In genomic region chr12:9001233-9001632, GRCh38 we compare ENCODE assay signal across 18 cellular contexts. TPM values are rescaled to one million over a fixed set of nuclear protein-coding genes. Genes with fewer than 3 reads are reported as not detected.
DNase-seq lines count a peak whose midpoint lies in the region; ATAC-seq, FAIRE-seq and TF ChIP-seq lines count a peak whose summit lies in the region.
"Had no signal": no experiment of that assay in that cellular context is flagged by ENCODE, and none has a peak within 500 bp of the region (broad histone marks: within the 10 kb centered on the region; RNA-seq: fewer than 3 reads in every experiment).

No MANE protein-coding gene starts in this region.

- BruUV-seq in HepG2 (replicated peaks; lab: Mats Ljungman, UMichigan): no TSS peak

- intact Hi-C loops in HepG2 (cut with micrococcal nuclease; ENCODE audit: unreplicated experiment) (no loop called here), right lobe of liver (cut with DNase I) (no loop called here), natural killer cell (cut with micrococcal nuclease) (no loop called here), lower leg skin (cut with DNase I; ENCODE audit: low total_unique reads) (no loop called here)

- TF ChIP-seq CTCF in HepG2 (CRISPR knock-in tag; IDR thresholded peaks at IDR 0.05) (no peak), right lobe of liver (IDR thresholded peaks at IDR 0.05) (no peak), natural killer cell (IDR thresholded peaks at IDR 0.05) (no peak), osteoblast (IDR thresholded peaks at IDR 0.05; ENCODE audit: extremely low read depth, low read depth, low read length) (no peak), lower leg skin (IDR thresholded peaks at IDR 0.05) (no peak)

- H3K36me3 ChIP-seq in HepG2 (replicated peaks in 1 of 2; ENCODE audit: control insufficient read depth in 1 of 2, insufficient read depth in 2 of 2, low read length in 2 of 2): no peaks in the 10 kb centered on the region
- H3K36me3 ChIP-seq in right lobe of liver: no peaks in the 10 kb centered on the region
- no peaks in the 10 kb centered on the region for H3K36me3 ChIP-seq in osteoblast (ENCODE audit: insufficient read depth, low read length)

- H3K9me3 Mint-ChIP-seq in activated T-helper 17 cell treated with anti-CD3 and anti-CD28 coated beads, Interleukin-2, amount 50 U/mL, for 72 hours: no peaks in the 10 kb centered on the region
- peaks cover 0 to 2% of the 10 kb centered on the region in 2 donors for H3K9me3 Mint-ChIP-seq in natural killer cell
- H3K9me3 Mint-ChIP-seq in stimulated activated effector memory CD8-positive, alpha-beta T cell treated with anti-CD3 and anti-CD28 coated beads, Interleukin-12 subunit alpha, Interleukin-12 subunit beta, amount 100 ng/mL, for 72 hours: no peaks in the 10 kb centered on the region
- H3K9me3 Mint-ChIP-seq in T-helper 2 cell treated with Interferon-gamma antibody and Interleukin-4, amounts not matched to agents 5 μg/mL and 100 μg/mL, for 36 hours: no peaks in the 10 kb centered on the region
- H3K9me3 Mint-ChIP-seq: HFFc6 had no signal

- H3K4me1 Mint-ChIP-seq in activated T-helper 17 cell treated with anti-CD3 and anti-CD28 coated beads, Interleukin-2, amount 50 U/mL, for 72 hours: peaks cover 26% of the 10 kb centered on the region
- H3K4me1 Mint-ChIP-seq in natural killer cell: peaks cover 64 to 66% of the 10 kb centered on the region in 2 donors
- peaks cover 61% of the 10 kb centered on the region for H3K4me1 Mint-ChIP-seq in stimulated activated effector memory CD8-positive, alpha-beta T cell treated with anti-CD3 and anti-CD28 coated beads, Interleukin-12 subunit alpha, Interleukin-12 subunit beta, amount 100 ng/mL, for 72 hours
- H3K4me1 Mint-ChIP-seq in T-helper 2 cell treated with Interferon-gamma antibody and Interleukin-4, amounts not matched to agents 5 μg/mL and 100 μg/mL, for 36 hours (ENCODE audit: low read depth): peaks cover 11% of the 10 kb centered on the region
- H3K4me1 Mint-ChIP-seq: B cell had no signal

- in situ Hi-C loops in HepG2 (cut with HindIII; ENCODE audit: extremely low pct_ligation_motif_present, low pct_unique_long_range_greater_than_20kb): no loop called here

- no peak overlapping the region for H3K4me3 ChIP-seq in HepG2 (replicated peaks in 1 of 3; ENCODE audit: insufficient read depth in 1 of 3, low read depth in 2 of 3, low read length in 3 of 3)
- H3K4me3 ChIP-seq in right lobe of liver: no peak overlapping the region
- H3K4me3 ChIP-seq in osteoblast (ENCODE audit: insufficient read depth, low read length): no peak overlapping the region
- H3K4me3 ChIP-seq in lower leg skin (ENCODE audit: low read depth, poor library complexity, severe bottlenecking): no peak overlapping the region

- CTCF ChIA-PET in HepG2 (lab: Yijun Ruan, JAX; ENCODE audit: low intra/inter-chr PET ratio, low total read pairs): no interaction called here

- H3K27me3 ChIP-seq in HepG2 (ENCODE audit: control insufficient read depth in 1 of 2, insufficient read depth in 2 of 2, low read length in 2 of 2) (no peaks in the 10 kb centered on the region; a peak in 1 of 5 replicates), right lobe of liver (no peaks in the 10 kb centered on the region), osteoblast (ENCODE audit: insufficient read depth, low read length) (no peaks in the 10 kb centered on the region)

- H3K27ac ChIP-seq in HepG2 (ENCODE audit: extremely low read length, insufficient read depth, low read length) (no peak overlapping the region), right lobe of liver (no peak overlapping the region), osteoblast (ENCODE audit: low read depth, low read length) (no peak overlapping the region)

- TF ChIP-seq POLR2A in HepG2 (IDR thresholded peaks at IDR 0.05; ENCODE audit: insufficient read depth in 1 of 2, low read depth in 2 of 2, low read length in 2 of 2) (no peak), right lobe of liver (IDR thresholded peaks at IDR 0.05) (no peak), lower leg skin (IDR thresholded peaks at IDR 0.05) (no peak)

- H3K27me3 Mint-ChIP-seq in activated T-helper 17 cell treated with anti-CD3 and anti-CD28 coated beads, Interleukin-2, amount 50 U/mL, for 72 hours: no peaks in the 10 kb centered on the region
- no peaks in the 10 kb centered on the region for H3K27me3 Mint-ChIP-seq in natural killer cell (ENCODE audit: low read depth in 2 of 2)
- H3K27me3 Mint-ChIP-seq in T-helper 2 cell treated with Interferon-gamma antibody and Interleukin-4, amounts not matched to agents 5 μg/mL and 100 μg/mL, for 36 hours (ENCODE audit: low read depth): peaks cover 23% of the 10 kb centered on the region
- H3K27me3 Mint-ChIP-seq: B cell; CD4-positive, alpha-beta T cell had no signal

- 44% methylated on average over 4 of the region's 4 CpGs for WGBS in HepG2 (ENCODE audit: low lambda C conversion rate)
- whole genome bisulfite sequencing in right lobe of liver (ENCODE audit: insufficient coverage, low coverage, low lambda C conversion rate, missing lambda C conversion rate): 80% methylated on average over 4 of the region's 4 CpGs
- 80 to 87% methylated on average over 4 of the region's 4 CpGs for WGBS in lower leg skin, 2 donors

- H2AFZ ChIP-seq in HepG2 (ENCODE audit: low read length) (no peak overlapping the region), osteoblast (ENCODE audit: low read length) (no peak overlapping the region)

- POLR2A ChIA-PET in HepG2 (lab: Yijun Ruan, JAX): no interaction called here

- no peak for FAIRE-seq in HepG2 (lab: Jason Lieb, UNC)
- FAIRE-seq: GM12892 had no signal

- TF ChIP-seq EP300 in HepG2 (IDR thresholded peaks at IDR 0.05; ENCODE audit: low read depth in 2 of 2, low read length in 2 of 2) (no peak), HepG2 (CRISPR knock-in tag; IDR thresholded peaks at IDR 0.05; ENCODE audit: borderline replicate concordance) (no peak)

- H3K79me2 ChIP-seq in HepG2 (ENCODE audit: insufficient read depth, low read length): no peaks in the 10 kb centered on the region
- H3K79me2 ChIP-seq in osteoblast (ENCODE audit: insufficient read depth, low read length): no peaks in the 10 kb centered on the region

- H3K4me1 ChIP-seq in HepG2 (ENCODE audit: insufficient read depth, low read length) (no peaks in the 10 kb centered on the region), right lobe of liver (no peaks in the 10 kb centered on the region), osteoblast (ENCODE audit: insufficient read depth, low read length) (no peaks in the 10 kb centered on the region)
- H3K4me1 ChIP-seq: Caco-2 had no signal

- ATAC-seq in HepG2 (no peak), right lobe of liver (no peak), natural killer cell (no peak)
- no peak for ATAC-seq in activated T-helper 17 cell treated with anti-CD3 and anti-CD28 coated beads, Interleukin-2, amount 50 U/mL, for 72 hours (replicated peaks)
- ATAC-seq in stimulated activated effector memory CD8-positive, alpha-beta T cell treated with anti-CD3 and anti-CD28 coated beads, Interleukin-12 subunit alpha, Interleukin-12 subunit beta, amount 100 ng/mL, for 72 hours: no peak

- no peak overlapping the region for H3K27ac Mint-ChIP-seq in activated T-helper 17 cell treated with anti-CD3 and anti-CD28 coated beads, Interleukin-2, amount 50 U/mL, for 72 hours
- peak overlapping the region; percentile 87 to 90 for H3K27ac Mint-ChIP-seq in natural killer cell
- H3K27ac Mint-ChIP-seq in stimulated activated effector memory CD8-positive, alpha-beta T cell treated with anti-CD3 and anti-CD28 coated beads, Interleukin-12 subunit alpha, Interleukin-12 subunit beta, amount 100 ng/mL, for 72 hours: peak overlapping the region; percentile 90
- H3K27ac Mint-ChIP-seq in T-helper 2 cell treated with Interferon-gamma antibody and Interleukin-4, amounts not matched to agents 5 μg/mL and 100 μg/mL, for 36 hours: no peak overlapping the region
- H3K27ac Mint-ChIP-seq: B cell; CD4-positive, alpha-beta T cell; HFFc6 had no signal

- H4K20me1 ChIP-seq in HepG2 (ENCODE audit: insufficient read depth, low read length) (no peaks in the 10 kb centered on the region), osteoblast (ENCODE audit: insufficient read depth, low read length) (no peaks in the 10 kb centered on the region)

- no peak overlapping the region for H3K9ac ChIP-seq in HepG2 (ENCODE audit: insufficient read depth, low read depth, low read length)

- H3K4me3 Mint-ChIP-seq in activated T-helper 17 cell treated with anti-CD3 and anti-CD28 coated beads, Interleukin-2, amount 50 U/mL, for 72 hours: peak overlapping the region; percentile 7
- H3K4me3 Mint-ChIP-seq in natural killer cell: peak overlapping the region; percentile 71
- peak overlapping the region; percentile 40 for H3K4me3 Mint-ChIP-seq in stimulated activated effector memory CD8-positive, alpha-beta T cell treated with anti-CD3 and anti-CD28 coated beads, Interleukin-12 subunit alpha, Interleukin-12 subunit beta, amount 100 ng/mL, for 72 hours
- no peak overlapping the region for H3K4me3 Mint-ChIP-seq in T-helper 2 cell treated with Interferon-gamma antibody and Interleukin-4, amounts not matched to agents 5 μg/mL and 100 μg/mL, for 36 hours
- H3K4me3 Mint-ChIP-seq: B cell; CD4-positive, alpha-beta T cell; HFFc6 had no signal

- H3K36me3 Mint-ChIP-seq in activated T-helper 17 cell treated with anti-CD3 and anti-CD28 coated beads, Interleukin-2, amount 50 U/mL, for 72 hours (ENCODE audit: low read depth): no peaks in the 10 kb centered on the region
- peaks cover 12% of the 10 kb centered on the region for H3K36me3 Mint-ChIP-seq in natural killer cell
- peaks cover 20% of the 10 kb centered on the region for H3K36me3 Mint-ChIP-seq in stimulated activated effector memory CD8-positive, alpha-beta T cell treated with anti-CD3 and anti-CD28 coated beads, Interleukin-12 subunit alpha, Interleukin-12 subunit beta, amount 100 ng/mL, for 72 hours
- H3K36me3 Mint-ChIP-seq in T-helper 2 cell treated with Interferon-gamma antibody and Interleukin-4, amounts not matched to agents 5 μg/mL and 100 μg/mL, for 36 hours (ENCODE audit: low read depth): no peaks in the 10 kb centered on the region

- no peak for TF ChIP-seq RAD21 in HepG2 (CRISPR knock-in tag; IDR thresholded peaks at IDR 0.05)

- H3K4me2 ChIP-seq in HepG2 (ENCODE audit: low read depth, low read length) (no peak overlapping the region), osteoblast (ENCODE audit: insufficient read depth, low read length) (no peak overlapping the region)

- DNase-seq in HepG2 (ENCODE audit: low spot score) (no peak), right lobe of liver (no peak), natural killer cell (no peak), osteoblast (ENCODE audit: insufficient read length, low spot score, missing footprints) (no peak), lower leg skin (ENCODE audit: low spot score in 2 of 2) (no peak)
- DNase-seq in stimulated activated effector memory CD8-positive, alpha-beta T cell treated with anti-CD3 and anti-CD28 coated beads, Interleukin-12 subunit alpha, Interleukin-12 subunit beta, amount 100 ng/mL, for 72 hours (ENCODE audit: low spot score in 2 of 2): no peak
- no peak for DNase-seq in T-helper 2 cell treated with Interferon-gamma antibody and Interleukin-4, amounts not matched to agents 5 μg/mL and 100 μg/mL, for 36 hours (ENCODE audit: low spot score)
- DNase-seq: C1 segment of cervical spinal cord; Caco-2; CD4-positive, alpha-beta T cell; DND-41; GDM1; HCEC 1CT; HFFc6; IMR-90 had no signal

- H3K9me3 ChIP-seq in HepG2 (ENCODE audit: low read length): no peaks in the 10 kb centered on the region
- H3K9me3 ChIP-seq in right lobe of liver: no peaks in the 10 kb centered on the region
- H3K9me3 ChIP-seq in osteoblast (ENCODE audit: low read depth, low read length): no peaks in the 10 kb centered on the region
- H3K9me3 ChIP-seq: Caco-2 had no signal

RNA-seq across cellular contexts. Expression of gene KLRG1, which starts 11.9 kb away (rescaled TPM):
- total RNA-seq in HepG2 (2016; rRNA removed; fragmentation: Illumina TruSeq; extraction: Trizol) (1.2 and 1.6 TPM in 2 replicates), right lobe of liver (1 to 10 TPM; 1.3 to 2.7 (median 1.6) TPM), natural killer cell (100 to 1,000 TPM in 1 of 3 donors, 10 to 100 TPM in 2; 76.3 to 165 (median 86.2) TPM), osteoblast (under 0.01 and 0.29 TPM in 2 replicates), lower leg skin (under 1 TPM in 1 of 4 donors, not detected in 3; 0.34 TPM)
- total RNA-seq in HepG2 (2016; cell fraction: cytosol; rRNA removed; fragmentation: Illumina TruSeq; extraction: Trizol; ENCODE audit: low read depth): 1.3 TPM in 1 of 2 replicates, not detected in the other
- total RNA-seq in HepG2 (2016; cell fraction: insoluble cytoplasmic fraction; rRNA removed; fragmentation: Illumina TruSeq; extraction: Trizol): 0.91 and 1.3 TPM in 2 replicates
- 0.87 and 1.3 TPM in 2 replicates for total RNA-seq in HepG2 (2016; cell fraction: membrane; rRNA removed; fragmentation: Illumina TruSeq; extraction: Trizol)
- 1.4 and 1.8 TPM in 2 replicates for total RNA-seq in HepG2 (2016; cell fraction: nucleus; rRNA removed; fragmentation: Illumina TruSeq; extraction: Trizol)
- polyA plus RNA-seq in HepG2 (2011; rRNA removed): 0.51 and 1.7 TPM in 2 replicates
- polyA plus RNA-seq in HepG2 (2011; cell fraction: cytosol; rRNA removed): 0.52 and 0.58 TPM in 2 replicates
- 0.66 and 1.4 TPM in 2 replicates for polyA plus RNA-seq in HepG2 (2011; cell fraction: nucleus; rRNA removed)
- 0.49 and 0.91 TPM in 2 replicates for polyA plus RNA-seq in HepG2 (2012)
- polyA plus RNA-seq in HepG2 (2016; cell fraction: cytosol; fragmentation: Illumina TruSeq; extraction: Trizol; ENCODE audit: low read depth): 0.19 and 0.29 TPM in 2 replicates
- 1.1 and 1.9 TPM in 2 replicates for polyA plus RNA-seq in HepG2 (2016; cell fraction: insoluble cytoplasmic fraction; fragmentation: Illumina TruSeq; extraction: Trizol; ENCODE audit: low read depth)
- polyA plus RNA-seq in HepG2 (2016; cell fraction: membrane; fragmentation: Illumina TruSeq; extraction: Trizol; ENCODE audit: low read depth): 1.2 TPM in 2 replicates
- polyA plus RNA-seq in HepG2 (2016; cell fraction: nucleus; fragmentation: Illumina TruSeq; extraction: Trizol; ENCODE audit: insufficient read depth, low read depth): 0.57 and 1.5 TPM in 2 replicates
- polyA minus RNA-seq in HepG2 (2011; rRNA and poly(A)+ RNA removed; ENCODE audit: low replicate concordance): 0.56 and 1.6 TPM in 2 replicates
- 0.69 TPM in 1 of 2 replicates, not detected in the other for polyA minus RNA-seq in HepG2 (2011; cell fraction: cytosol; rRNA and poly(A)+ RNA removed)
- 0.64 and 0.87 TPM in 2 replicates for polyA minus RNA-seq in HepG2 (2011; cell fraction: nucleus; rRNA and poly(A)+ RNA removed)
- 1 to 10 TPM; 3.0 to 4.8 TPM for total RNA-seq in activated T-helper 17 cell treated with anti-CD3 and anti-CD28 coated beads, Interleukin-2, amount 50 U/mL, for 72 hours

RNA-seq across cellular contexts. Expression of gene M6PR, which starts 51.8 kb away (rescaled TPM):
- total RNA-seq in HepG2 (2016; rRNA removed; fragmentation: Illumina TruSeq; extraction: Trizol) (68.5 and 127 TPM in 2 replicates), right lobe of liver (10 to 100 TPM; 45.5 to 82.2 (median 69.1) TPM), natural killer cell (100 to 1,000 TPM; 245 to 270 (median 255) TPM), osteoblast (143 and 162 TPM in 2 replicates), lower leg skin (100 to 1,000 TPM in 1 of 4 donors, 10 to 100 TPM in 3; 72.8 to 122 (median 73.4) TPM)
- 36.4 and 46.3 TPM in 2 replicates for total RNA-seq in HepG2 (2016; cell fraction: cytosol; rRNA removed; fragmentation: Illumina TruSeq; extraction: Trizol; ENCODE audit: low read depth)
- total RNA-seq in HepG2 (2016; cell fraction: insoluble cytoplasmic fraction; rRNA removed; fragmentation: Illumina TruSeq; extraction: Trizol): 82.3 and 126 TPM in 2 replicates
- total RNA-seq in HepG2 (2016; cell fraction: membrane; rRNA removed; fragmentation: Illumina TruSeq; extraction: Trizol): 62.4 and 64.9 TPM in 2 replicates
- total RNA-seq in HepG2 (2016; cell fraction: nucleus; rRNA removed; fragmentation: Illumina TruSeq; extraction: Trizol): 126 and 143 TPM in 2 replicates
- 90.5 and 98.2 TPM in 2 replicates for polyA plus RNA-seq in HepG2 (2011; rRNA removed)
- 61.4 and 84.5 TPM in 2 replicates for polyA plus RNA-seq in HepG2 (2011; cell fraction: cytosol; rRNA removed)
- polyA plus RNA-seq in HepG2 (2011; cell fraction: nucleus; rRNA removed): 91.0 and 114 TPM in 2 replicates
- polyA plus RNA-seq in HepG2 (2012): 68.5 and 69.2 TPM in 2 replicates
- 22.0 and 27.6 TPM in 2 replicates for polyA plus RNA-seq in HepG2 (2016; cell fraction: cytosol; fragmentation: Illumina TruSeq; extraction: Trizol; ENCODE audit: low read depth)
- 60.7 and 70.5 TPM in 2 replicates for polyA plus RNA-seq in HepG2 (2016; cell fraction: insoluble cytoplasmic fraction; fragmentation: Illumina TruSeq; extraction: Trizol; ENCODE audit: low read depth)
- polyA plus RNA-seq in HepG2 (2016; cell fraction: membrane; fragmentation: Illumina TruSeq; extraction: Trizol; ENCODE audit: low read depth): 40.1 and 44.7 TPM in 2 replicates
- polyA plus RNA-seq in HepG2 (2016; cell fraction: nucleus; fragmentation: Illumina TruSeq; extraction: Trizol; ENCODE audit: insufficient read depth, low read depth): 178 and 205 TPM in 2 replicates
- polyA minus RNA-seq in HepG2 (2011; rRNA and poly(A)+ RNA removed; ENCODE audit: low replicate concordance): 167 and 331 TPM in 2 replicates
- polyA minus RNA-seq in HepG2 (2011; cell fraction: cytosol; rRNA and poly(A)+ RNA removed): 67.1 and 75.4 TPM in 2 replicates
- polyA minus RNA-seq in HepG2 (2011; cell fraction: nucleus; rRNA and poly(A)+ RNA removed): 64.4 and 78.3 TPM in 2 replicates
- total RNA-seq in activated T-helper 17 cell treated with anti-CD3 and anti-CD28 coated beads, Interleukin-2, amount 50 U/mL, for 72 hours: 100 to 1,000 TPM; 144 to 199 TPM

Comparison
In these comparisons a context has a peak if more than half of its experiments do, and no peak if none do; other contexts are left out.
1. H3K27ac Mint-ChIP-seq: peak in natural killer cell (2 of 2) and stimulated activated effector memory CD8-positive, alpha-beta T cell treated with anti-CD3 and anti-CD28 coated beads, Interleukin-12 subunit alpha, Interleukin-12 subunit beta, amount 100 ng/mL, for 72 hours (single experiment); none in activated T-helper 17 cell treated with anti-CD3 and anti-CD28 coated beads, Interleukin-2, amount 50 U/mL, for 72 hours (single experiment) and T-helper 2 cell treated with Interferon-gamma antibody and Interleukin-4, amounts not matched to agents 5 μg/mL and 100 μg/mL, for 36 hours (single experiment).
2. RNA of gene KLRG1, which starts 11.9 kb away (total RNA-seq): 76.3 to 165 TPM in natural killer cell; 3.0 to 4.8 TPM in activated T-helper 17 cell treated with anti-CD3 and anti-CD28 coated beads, Interleukin-2, amount 50 U/mL, for 72 hours, 1.3 to 2.7 TPM in right lobe of liver, 0.87 to 1.8 TPM in HepG2, 0.34 TPM in lower leg skin and under 0.01 to 0.29 TPM in osteoblast; every median in the first group is over 10 times any median in the second.